Comparison of ENCODE assay signal across 8 cellular contexts in the genomic region with DNA sequence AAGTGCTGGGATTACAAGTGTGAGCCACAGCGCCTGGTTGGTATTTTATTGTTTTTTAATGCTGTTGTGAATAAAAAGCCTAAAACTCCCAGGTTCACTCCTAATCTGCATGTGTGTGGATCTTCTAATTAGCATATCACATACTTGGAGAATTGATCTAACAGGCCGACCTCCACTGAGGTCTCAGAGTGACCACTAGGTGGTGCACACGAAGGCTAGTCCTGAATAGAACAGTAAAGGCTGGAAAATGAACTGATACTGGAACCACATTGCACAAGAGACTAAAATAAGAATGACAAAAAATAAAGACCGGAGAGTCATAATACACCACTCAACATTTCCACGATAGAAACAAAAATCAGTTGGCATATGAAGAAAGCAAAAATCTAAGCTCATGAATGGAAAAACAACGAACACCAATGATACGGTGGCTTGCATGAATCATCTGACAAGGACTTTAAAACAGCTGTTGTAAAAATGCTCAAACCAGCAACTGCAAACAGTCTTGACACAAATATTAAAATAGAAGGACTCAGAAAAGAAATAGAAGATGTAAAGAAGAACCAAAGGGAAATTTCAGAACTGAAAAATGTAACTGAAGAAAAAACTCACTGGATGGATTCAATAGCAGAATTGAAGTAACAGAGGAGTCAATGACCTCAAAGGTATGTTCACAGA. TPM values are rescaled to one million over a fixed set of nuclear protein-coding genes. Genes with fewer than 3 reads are reported as not detected.
DNase-seq lines count a peak whose midpoint lies in the region; TF ChIP-seq lines count a peak whose summit lies in the region.

No MANE protein-coding gene starts in this region.

- H3K4me3 ChIP-seq in left ventricle myocardium inferior: no peak overlapping the region
- H3K4me3 ChIP-seq in thyroid gland (replicated peaks in 1 of 3): no peak overlapping the region

- no peak overlapping the region for H3K4me3 Mint-ChIP-seq in activated CD4-positive, alpha-beta memory T cell treated with anti-CD3 and anti-CD28 coated beads, Interleukin-2, amount 10 ng/mL, durations not matched to agents 7 days and 5 days

- H3K9me3 Mint-ChIP-seq in activated CD4-positive, alpha-beta memory T cell treated with anti-CD3 and anti-CD28 coated beads, Interleukin-2, amount 10 ng/mL, durations not matched to agents 7 days and 5 days: peaks cover 14% of the 10 kb centered on the region

- intact Hi-C loops in left ventricle myocardium inferior (cut with micrococcal nuclease): no loop called here
- intact Hi-C loops in thyroid gland (cut with DNase I): no loop called here

- H3K36me3 Mint-ChIP-seq in activated CD4-positive, alpha-beta memory T cell treated with anti-CD3 and anti-CD28 coated beads, Interleukin-2, amount 10 ng/mL, durations not matched to agents 7 days and 5 days (ENCODE audit: low read depth): peaks cover 15% of the 10 kb centered on the region

- no peak overlapping the region for H3K27ac ChIP-seq in left ventricle myocardium inferior (replicated peaks)
- no peak overlapping the region for H3K27ac ChIP-seq in thyroid gland

- TF ChIP-seq CTCF in left ventricle myocardium inferior (IDR thresholded peaks at IDR 0.05; ENCODE audit: borderline replicate concordance) (peak; percentile 73), thyroid gland (IDR thresholded peaks at IDR 0.05) (peak; percentile 17 to 66 (median 43))

- TF ChIP-seq POLR2A in thyroid gland (IDR thresholded peaks at IDR 0.05): no peak

- peaks cover 20% of the 10 kb centered on the region for H3K27me3 Mint-ChIP-seq in activated CD4-positive, alpha-beta memory T cell treated with anti-CD3 and anti-CD28 coated beads, Interleukin-2, amount 10 ng/mL, durations not matched to agents 7 days and 5 days

- no peak overlapping the region for H3K27ac Mint-ChIP-seq in activated CD4-positive, alpha-beta memory T cell treated with anti-CD3 and anti-CD28 coated beads, Interleukin-2, amount 10 ng/mL, durations not matched to agents 7 days and 5 days

- H3K27me3 ChIP-seq in left ventricle myocardium inferior (ENCODE audit: low read depth) (peaks cover 26% of the 10 kb centered on the region), thyroid gland (no peaks in the 10 kb centered on the region)

- POLR2A ChIA-PET in activated CD4-positive, alpha-beta memory T cell treated with anti-CD3 and anti-CD28 coated beads, Interleukin-2, amount 10 ng/mL, durations not matched to agents 7 days and 5 days (lab: Charles Lee): no interaction called here

- H3K36me3 ChIP-seq in left ventricle myocardium inferior (no peaks in the 10 kb centered on the region), thyroid gland (no peaks in the 10 kb centered on the region)

- CTCF ChIA-PET in activated CD4-positive, alpha-beta memory T cell treated with anti-CD3 and anti-CD28 coated beads, Interleukin-2, amount 10 ng/mL, durations not matched to agents 7 days and 5 days (lab: Charles Lee): interaction anchor here (1.1 to 1.3 kb wide), 3 partner anchors 9 to 106 kb away, joined by 3 to 4 read pairs (median 3); partner anchors contain the start of gene MLC1

- 49 to 60% methylated on average over 7 of the region's 7 CpGs for WGBS in thyroid gland, 2 donors

- H3K9me3 ChIP-seq in left ventricle myocardium inferior (replicated peaks): peaks cover 11% of the 10 kb centered on the region
- no peaks in the 10 kb centered on the region for H3K9me3 ChIP-seq in thyroid gland

- in situ Hi-C loops in KBM-7 (cut with MboI; ENCODE audit: low pct_unique_long_range_greater_than_20kb, low sequenced_read_pairs): no loop called here

- peaks cover 10% of the 10 kb centered on the region for H3K4me1 ChIP-seq in left ventricle myocardium inferior
- H3K4me1 ChIP-seq in thyroid gland: peaks cover 6 to 10% of the 10 kb centered on the region in 2 donors

- DNase-seq in ELR (ENCODE audit: low read depth) (peak; percentile 71), KBM-7 (peak; percentile 66), left ventricle myocardium inferior (no peak), thyroid gland (peak in 1 of 2 donors; percentile 49), GF-D8 (lab: John Stamatoyannopoulos, UW) (no peak), KG1 (lab: John Stamatoyannopoulos, UW) (no peak), NCI-H526 treated with DMSO at 0.1 percent for 48 hours (lab: John Stamatoyannopoulos, UW) (no peak)
- peak; percentile 37 for DNase-seq in activated CD4-positive, alpha-beta memory T cell treated with anti-CD3 and anti-CD28 coated beads, Interleukin-2, amount 10 ng/mL, durations not matched to agents 7 days and 5 days

- peaks cover 25% of the 10 kb centered on the region for H3K4me1 Mint-ChIP-seq in activated CD4-positive, alpha-beta memory T cell treated with anti-CD3 and anti-CD28 coated beads, Interleukin-2, amount 10 ng/mL, durations not matched to agents 7 days and 5 days

RNA-seq across cellular contexts. Expression of gene PIM3, which starts 19.2 kb away (rescaled TPM):
- 10 to 100 TPM; 60.1 to 62.3 TPM for total RNA-seq in activated CD4-positive, alpha-beta memory T cell treated with anti-CD3 and anti-CD28 coated beads, Interleukin-2, amount 10 ng/mL, durations not matched to agents 7 days and 5 days
- total RNA-seq in left ventricle myocardium inferior (57.1 TPM), thyroid gland (100 to 1,000 TPM in 1 of 4 donors, 10 to 100 TPM in 3; 45.4 to 108 (median 73.2) TPM)

RNA-seq across cellular contexts. Expression of gene IL17REL, which starts 32.8 kb away (rescaled TPM):
- total RNA-seq in activated CD4-positive, alpha-beta memory T cell treated with anti-CD3 and anti-CD28 coated beads, Interleukin-2, amount 10 ng/mL, durations not matched to agents 7 days and 5 days: not detected
- total RNA-seq in left ventricle myocardium inferior (not detected), thyroid gland (not detected)

Comparison
In these comparisons a context has a peak if more than half of its experiments do, and no peak if none do; other contexts are left out.
1. DNase-seq: peak in ELR (single experiment), KBM-7 (single experiment) and activated CD4-positive, alpha-beta memory T cell treated with anti-CD3 and anti-CD28 coated beads, Interleukin-2, amount 10 ng/mL, durations not matched to agents 7 days and 5 days (single experiment); none in left ventricle myocardium inferior (single experiment), GF-D8 (single experiment), KG1 (single experiment) and NCI-H526 treated with DMSO at 0.1 percent for 48 hours (single experiment).